In the genomic region with DNA sequence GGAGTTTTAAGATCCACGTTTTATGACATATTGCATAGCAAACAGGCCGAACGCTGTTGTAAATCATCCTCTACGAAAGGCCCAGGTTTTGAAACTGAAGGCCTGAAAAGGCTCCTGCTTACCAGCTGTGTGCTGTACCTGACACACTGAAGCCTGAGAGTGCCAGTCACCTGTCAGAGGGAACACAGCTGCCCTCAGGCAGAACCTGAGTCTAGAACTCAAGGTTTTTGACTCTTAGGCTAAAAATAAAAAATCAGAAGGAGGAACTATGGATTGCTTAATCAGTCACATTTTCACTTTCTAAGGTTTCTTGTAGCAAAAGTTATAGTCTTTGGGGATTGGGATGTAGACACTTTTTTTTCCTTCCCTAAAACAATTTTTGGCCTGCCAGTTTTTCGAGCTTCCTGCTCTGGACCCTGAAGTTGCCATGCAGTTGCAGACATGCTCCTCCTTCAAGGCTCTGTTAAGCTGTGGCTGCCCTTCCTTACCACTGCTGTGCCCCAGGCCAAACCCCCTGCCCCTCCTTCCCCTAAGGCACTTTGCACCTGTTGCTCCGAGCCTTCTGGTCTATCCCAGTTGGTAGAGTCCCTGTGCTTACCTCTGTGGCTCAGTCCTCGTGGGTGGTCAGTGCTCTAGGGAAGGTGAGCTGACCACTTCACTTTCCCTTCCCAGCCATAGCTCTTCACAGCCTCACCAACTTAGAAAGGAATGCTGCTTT, we compare ENCODE assay signal across 9 cellular contexts. TPM values are rescaled to one million over a fixed set of nuclear protein-coding genes. Genes with fewer than 3 reads are reported as not detected.
DNase-seq lines count a peak whose midpoint lies in the region; ATAC-seq and TF ChIP-seq lines count a peak whose summit lies in the region.
"Had no signal": no experiment of that assay in that cellular context is flagged by ENCODE, and none has a peak within 500 bp of the region (broad histone marks: within the 10 kb centered on the region; RNA-seq: fewer than 3 reads in every experiment).

No MANE protein-coding gene starts in this region.

- H3K27ac Mint-ChIP-seq in activated naive CD8-positive, alpha-beta T cell = peak overlapping the region; percentile 89
- peak overlapping the region; percentile 86 for H3K27ac Mint-ChIP-seq in mesothelial cell of epicardium

- H3K27me3 ChIP-seq in right atrium auricular region = no peaks in the 10 kb centered on the region
- H3K27me3 ChIP-seq in esophagus squamous epithelium = no peaks in the 10 kb centered on the region

- no peaks in the 10 kb centered on the region for H3K27me3 Mint-ChIP-seq in activated naive CD8-positive, alpha-beta T cell
- H3K27me3 Mint-ChIP-seq in mesothelial cell of epicardium (ENCODE audit: low read depth) = no peaks in the 10 kb centered on the region

- no peak for DNase-seq in left ventricle myocardium superior
- no peak for DNase-seq in right atrium auricular region (ENCODE audit: low spot score)
- DNase-seq in mesothelial cell of epicardium (ENCODE audit: low spot score in 2 of 2, unreplicated experiment in 2 of 2) = no peak
- DNase-seq in HT-29 (ENCODE audit: low spot score) = no peak
- DNase-seq in GM20000 (ENCODE audit: low spot score) = no peak
- no peak for DNase-seq in esophagus squamous epithelium (lab: John Stamatoyannopoulos, UW)

- peaks cover 41% of the 10 kb centered on the region for H3K4me1 Mint-ChIP-seq in activated naive CD8-positive, alpha-beta T cell (ENCODE audit: low read depth)
- peaks cover 28% of the 10 kb centered on the region for H3K4me1 Mint-ChIP-seq in mesothelial cell of epicardium

- no peaks in the 10 kb centered on the region for H3K9me3 Mint-ChIP-seq in activated naive CD8-positive, alpha-beta T cell (ENCODE audit: low read depth)
- no peaks in the 10 kb centered on the region for H3K9me3 Mint-ChIP-seq in mesothelial cell of epicardium

- no peak overlapping the region for H3K4me3 ChIP-seq in right atrium auricular region
- H3K4me3 ChIP-seq in esophagus squamous epithelium = no peak overlapping the region
- H3K4me3 ChIP-seq: lung had no signal

- H3K36me3 ChIP-seq in right atrium auricular region (peaks cover 7% of the 10 kb centered on the region), esophagus squamous epithelium (peaks cover 0 to 29% (median 5%) of the 10 kb centered on the region in 3 donors)

- ATAC-seq in left ventricle myocardium superior (peak; percentile 5), GM19397 (IDR thresholded peaks at IDR 0.05; ENCODE audit: unreplicated experiment) (no peak)

- peaks cover under 1% of the 10 kb centered on the region for H3K36me3 Mint-ChIP-seq in activated naive CD8-positive, alpha-beta T cell
- H3K36me3 Mint-ChIP-seq in mesothelial cell of epicardium = peaks cover 8% of the 10 kb centered on the region

- no peak for TF ChIP-seq POLR2A in esophagus squamous epithelium (IDR thresholded peaks at IDR 0.05)

- H3K4me3 Mint-ChIP-seq in activated naive CD8-positive, alpha-beta T cell = no peak overlapping the region
- no peak overlapping the region for H3K4me3 Mint-ChIP-seq in mesothelial cell of epicardium

- H3K9me3 ChIP-seq in right atrium auricular region (no peaks in the 10 kb centered on the region), esophagus squamous epithelium (no peaks in the 10 kb centered on the region)

- H3K27ac ChIP-seq in right atrium auricular region (no peak overlapping the region), esophagus squamous epithelium (peak overlapping the region in 1 of 4 donors; percentile 16)

- WGBS in esophagus squamous epithelium, 2 donors = 65 to 78% methylated on average over 6 to 7 of the region's 7 CpGs

- TF ChIP-seq CTCF in right atrium auricular region (IDR thresholded peaks at IDR 0.05) = no peak
- TF ChIP-seq CTCF in mesothelial cell of epicardium (IDR thresholded peaks at IDR 0.05; ENCODE audit: unreplicated experiment) = no peak
- TF ChIP-seq CTCF in GM20000 (IDR thresholded peaks at IDR 0.05; ENCODE audit: extremely low read depth, missing control alignments) = no peak
- no peak for TF ChIP-seq CTCF in esophagus squamous epithelium (IDR thresholded peaks at IDR 0.05)

- intact Hi-C loops in left ventricle myocardium superior (cut with micrococcal nuclease) (loop anchor here (10.0 kb wide), 2 partner anchors 55 to 185 kb away; a partner anchor contains a TSS), esophagus squamous epithelium (cut with DNase I) (loop anchor here (10.0 kb wide), 2 partner anchors 145 to 185 kb away; a partner anchor contains a TSS)

- H3K4me1 ChIP-seq in right atrium auricular region (peaks cover 0 to 43% of the 10 kb centered on the region in 2 donors), esophagus squamous epithelium (peaks cover 0 to 52% (median 26%) of the 10 kb centered on the region in 3 donors)

RNA-seq across cellular contexts. Expression of a gene that starts 56.6 kb away (rescaled TPM):
- total RNA-seq in left ventricle myocardium superior (7.8 TPM), right atrium auricular region (1 to 10 TPM; 5.0 to 6.1 TPM), mesothelial cell of epicardium (10.9 to 11.5 TPM (median 11.3 TPM) in 3 replicates), esophagus squamous epithelium (10 to 100 TPM in 1 of 4 donors, 1 to 10 TPM in 3; 6.3 to 11.4 (median 8.4) TPM)
- 4.7 and 5.3 TPM in 2 replicates for total RNA-seq in HT-29 (2014; rRNA removed; shearing (Covaris generic))

RNA-seq across cellular contexts. Expression of a gene that starts 56.6 kb away (rescaled TPM):
- 8.3 TPM for total RNA-seq in left ventricle myocardium superior
- 10 to 100 TPM in 1 of 2 donors, 1 to 10 TPM in 1; 8.5 to 17.1 TPM for total RNA-seq in right atrium auricular region
- 23.5 to 25.7 TPM (median 24.8 TPM) in 3 replicates for total RNA-seq in mesothelial cell of epicardium
- total RNA-seq in HT-29 (2014; rRNA removed; shearing (Covaris generic)) = 1.0 and 1.1 TPM in 2 replicates
- total RNA-seq in esophagus squamous epithelium = 10 to 100 TPM; 21.2 to 23.9 (median 23.3) TPM
